ENCODE assay signal across 8 cellular contexts in the genomic region with DNA sequence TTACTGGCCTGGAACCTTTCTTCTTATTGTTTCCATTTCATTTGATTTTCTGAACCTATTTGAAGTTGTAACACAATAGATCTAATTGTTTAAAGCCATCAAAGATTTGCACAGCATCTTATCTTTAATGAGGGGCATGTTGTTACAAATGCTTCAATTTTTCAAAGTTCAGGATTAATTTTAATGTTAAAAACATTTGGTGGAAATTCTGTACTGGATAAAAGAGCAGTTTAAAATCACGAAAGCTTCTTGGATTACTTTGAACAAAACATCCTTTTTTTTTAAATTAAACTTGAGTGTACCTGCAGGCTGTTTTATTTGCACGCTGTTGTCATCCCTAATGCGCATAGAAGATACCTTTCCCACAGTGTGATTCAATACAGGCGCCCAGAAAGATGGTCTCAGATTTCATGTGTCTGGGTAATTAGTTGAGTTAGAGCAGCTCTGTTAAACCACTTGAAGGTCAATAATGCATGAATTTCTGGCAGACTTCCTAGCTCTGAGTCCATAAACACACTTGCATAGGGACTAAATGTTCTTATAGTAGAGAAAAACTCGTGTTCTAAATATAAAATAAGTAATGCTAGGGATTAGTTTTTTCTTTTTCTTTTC. TPM values are rescaled to one million over a fixed set of nuclear protein-coding genes. Genes with fewer than 3 reads are reported as not detected.
A peak's percentile ranks its signal among the peaks of the same experiment; 100 is the strongest.
DNase-seq lines count a peak whose midpoint lies in the region; ATAC-seq and TF ChIP-seq lines count a peak whose summit lies in the region.

No MANE protein-coding gene starts in this region.

- 56 to 68% methylated on average over 5 of the region's 5 CpGs for WGBS in sigmoid colon, 2 donors

- no peaks in the 10 kb centered on the region for H3K36me3 ChIP-seq in sigmoid colon

- DNase-seq in HCEC 1CT (peak; percentile 38), NCI-H526 treated with DMSO at 0.1 percent for 48 hours (lab: John Stamatoyannopoulos, UW) (peak; percentile 29), fibroblast of pulmonary artery (ENCODE audit: low read depth) (peak; percentile 56), sigmoid colon (no peak), islet precursor cell (no peak)
- DNase-seq in activated CD4-positive, CD25-positive, alpha-beta regulatory T cell (lab: John Stamatoyannopoulos, UW) = no peak
- no peak for DNase-seq in stimulated activated CD4-positive, alpha-beta T cell treated with anti-CD3 and anti-CD28 coated beads, Interleukin-12 subunit alpha, Interleukin-12 subunit beta, amount 100 ng/mL, for 4 hours

- intact Hi-C loops in sigmoid colon (cut with DNase I) = no loop called here

- H3K4me1 ChIP-seq in sigmoid colon = peaks cover 0 to 14% (median 11%) of the 10 kb centered on the region in 4 donors

- TF ChIP-seq POLR2A in sigmoid colon (IDR thresholded peaks at IDR 0.05) = no peak

- TF ChIP-seq CTCF in fibroblast of pulmonary artery (IDR thresholded peaks at IDR 0.05; ENCODE audit: low read length, missing control alignments) (no peak), sigmoid colon (IDR thresholded peaks at IDR 0.05) (no peak)

- H3K9me3 ChIP-seq in sigmoid colon = no peaks in the 10 kb centered on the region

- H3K4me3 ChIP-seq in fibroblast of pulmonary artery (replicated peaks; ENCODE audit: low read depth, low read length) (no peak overlapping the region), sigmoid colon (no peak overlapping the region)

- H3K27me3 ChIP-seq in sigmoid colon = no peaks in the 10 kb centered on the region

- H3K27ac ChIP-seq in sigmoid colon = peak overlapping the region in 3 of 4 donors; percentile 39 to 77 (median 43)

- no peak for TF ChIP-seq EP300 in sigmoid colon (IDR thresholded peaks at IDR 0.05)

- no peak for ATAC-seq in HG02870 (IDR thresholded peaks at IDR 0.05; ENCODE audit: unreplicated experiment)

RNA-seq across cellular contexts. Expression of a gene that starts 29.3 kb away (rescaled TPM):
- total RNA-seq in sigmoid colon = 10 to 100 TPM; 39.1 to 64.3 (median 51.6) TPM
- polyA plus RNA-seq in sigmoid colon = 10 to 100 TPM; 13.6 to 23.4 (median 21.0) TPM

RNA-seq across cellular contexts. Expression of a gene that starts 44.5 kb away (rescaled TPM):
- 1 to 10 TPM in 3 of 4 donors, under 1 TPM in 1; 0.41 to 2.9 (median 1.8) TPM for total RNA-seq in sigmoid colon
- under 1 TPM in 2 of 3 donors, not detected in 1; 0.92 to 0.99 TPM for polyA plus RNA-seq in sigmoid colon

Comparison
In these comparisons a context has a peak if more than half of its experiments do, and no peak if none do; other contexts are left out.
1. DNase-seq: peak in HCEC 1CT (single experiment), NCI-H526 treated with DMSO at 0.1 percent for 48 hours (single experiment) and fibroblast of pulmonary artery (single experiment); none in sigmoid colon (single experiment), activated CD4-positive, CD25-positive, alpha-beta regulatory T cell (0 of 4), stimulated activated CD4-positive, alpha-beta T cell treated with anti-CD3 and anti-CD28 coated beads, Interleukin-12 subunit alpha, Interleukin-12 subunit beta, amount 100 ng/mL, for 4 hours (single experiment) and islet precursor cell (single experiment).